In genomic region chr17:40915199-40915661, GRCh38 we compare ENCODE assay signal across 11 cellular contexts. TPM values are rescaled to one million over a fixed set of nuclear protein-coding genes. Genes with fewer than 3 reads are reported as not detected.
DNase-seq lines count a peak whose midpoint lies in the region; ATAC-seq, FAIRE-seq and TF ChIP-seq lines count a peak whose summit lies in the region.
"Had no signal": no experiment of that assay in that cellular context is flagged by ENCODE, and none has a peak within 500 bp of the region (broad histone marks: within the 10 kb centered on the region; RNA-seq: fewer than 3 reads in every experiment).

No MANE protein-coding gene starts in this region.

- peak; percentile 66 to 77; a peak in 3 of 5 replicates for TF ChIP-seq EP300 in A549 (IDR thresholded peaks at IDR 0.05)

- H3K27me3 Mint-ChIP-seq in endothelial cell (ENCODE audit: unreplicated experiment) = peaks cover 3% of the 10 kb centered on the region

- H3K4me1 ChIP-seq in A549 = peaks cover 30% of the 10 kb centered on the region

- H3K27ac Mint-ChIP-seq in endothelial cell (ENCODE audit: unreplicated experiment) = no peak overlapping the region

- no peaks in the 10 kb centered on the region for H3K9me3 ChIP-seq in A549

- CTCF ChIA-PET in A549 (lab: Yijun Ruan, JAX) = interaction anchor here (0.7 to 13.1 kb wide), 13 partner anchors 9 to 752 kb away, joined by 3 to 246 read pairs (median 5); no protein-coding TSS in a partner anchor

- TF ChIP-seq CTCF in A549 (IDR thresholded peaks at IDR 0.05) (no peak), fibroblast of villous mesenchyme (IDR thresholded peaks at IDR 0.05; ENCODE audit: insufficient read depth, low read depth, low read length) (no peak), endothelial cell (IDR thresholded peaks at IDR 0.05; ENCODE audit: unreplicated experiment) (no peak)

- H3K27ac ChIP-seq in A549 = peak overlapping the region; percentile 57 to 58; a peak in 5 of 6 replicates
- H3K27ac ChIP-seq: parathyroid adenoma had no signal

- H3K4me3 ChIP-seq in A549 (no peak overlapping the region), fibroblast of villous mesenchyme (ENCODE audit: low read depth, low read length) (no peak overlapping the region)

- TF ChIP-seq POLR2A in A549 (IDR thresholded peaks at IDR 0.05; ENCODE audit: low read length) = no peak

- H3K4me1 Mint-ChIP-seq in endothelial cell (ENCODE audit: unreplicated experiment) = peaks cover 9% of the 10 kb centered on the region

- peak overlapping the region; percentile 61 for H3K4me2 ChIP-seq in A549

- peak in 1 of 2 experiments; percentile 30; a peak in 1 of 5 replicates for TF ChIP-seq RAD21 in A549 (conservative IDR thresholded peaks at IDR 0.05 in 1 of 2, IDR thresholded peaks at IDR 0.05 in 1 of 2)

- H3K4me3 Mint-ChIP-seq in endothelial cell (ENCODE audit: unreplicated experiment) = no peak overlapping the region

- POLR2A ChIA-PET in A549 (lab: Yijun Ruan, JAX) = interaction anchor here (1.2 kb wide), 1 partner anchor 634 kb away, joined by 6 read pairs; no protein-coding TSS in a partner anchor

- 2% methylated on average over 3 of the region's 3 CpGs for WGBS in A549 (ENCODE audit: missing lambda C conversion rate)

- peak; percentile 97 for FAIRE-seq in A549 (lab: Jason Lieb, UNC)

- H3K9me3 Mint-ChIP-seq in endothelial cell (ENCODE audit: unreplicated experiment) = no peaks in the 10 kb centered on the region

- ATAC-seq in A549 (peak; percentile 90 to 97), GM19395 (IDR thresholded peaks at IDR 0.05; ENCODE audit: unreplicated experiment) (peak; percentile 71), HG03439 (IDR thresholded peaks at IDR 0.05; ENCODE audit: unreplicated experiment) (no peak)

- no peaks in the 10 kb centered on the region for H3K36me3 Mint-ChIP-seq in endothelial cell (ENCODE audit: low read depth, unreplicated experiment)

- DNase-seq in A549 (ENCODE audit: low read depth in 1 of 2, low spot score in 1 of 2) = peak; percentile 90 to 94
- peak; percentile 97 for DNase-seq in RKO (ENCODE audit: low spot score)
- peak; percentile 80 for DNase-seq in fibroblast of villous mesenchyme (ENCODE audit: low read depth)
- no peak for DNase-seq in endothelial cell (ENCODE audit: low spot score)
- DNase-seq in HuH-7 (ENCODE audit: low spot score) = no peak
- no peak for DNase-seq in ureter (ENCODE audit: low spot score)
- DNase-seq: DND-41, NCI-H187 had no signal

TF ChIP-seq in A549, 52 proteins besides CTCF, POLR2A, EP300 and RAD21 (continues in another document):
- TF ChIP-seq NPAS2 (CRISPR knock-in tag; IDR thresholded peaks at IDR 0.05; ENCODE audit: borderline replicate concordance) = no peak
- TF ChIP-seq, protein P1, sequence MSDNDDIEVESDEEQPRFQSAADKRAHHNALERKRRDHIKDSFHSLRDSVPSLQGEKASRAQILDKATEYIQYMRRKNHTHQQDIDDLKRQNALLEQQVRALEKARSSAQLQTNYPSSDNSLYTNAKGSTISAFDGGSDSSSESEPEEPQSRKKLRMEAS (IDR thresholded peaks at IDR 0.05) = no peak; the same call in 1 of the 2 replicates
- TF ChIP-seq, protein P2, sequence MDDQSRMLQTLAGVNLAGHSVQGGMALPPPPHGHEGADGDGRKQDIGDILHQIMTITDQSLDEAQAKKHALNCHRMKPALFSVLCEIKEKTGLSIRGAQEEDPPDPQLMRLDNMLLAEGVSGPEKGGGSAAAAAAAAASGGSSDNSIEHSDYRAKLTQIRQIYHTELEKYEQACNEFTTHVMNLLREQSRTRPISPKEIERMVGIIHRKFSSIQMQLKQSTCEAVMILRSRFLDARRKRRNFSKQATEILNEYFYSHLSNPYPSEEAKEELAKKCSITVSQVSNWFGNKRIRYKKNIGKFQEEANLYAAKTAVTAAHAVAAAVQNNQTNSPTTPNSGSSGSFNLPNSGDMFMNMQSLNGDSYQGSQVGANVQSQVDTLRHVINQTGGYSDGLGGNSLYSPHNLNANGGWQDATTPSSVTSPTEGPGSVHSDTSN (IDR thresholded peaks at IDR 0.05) = no peak
- no peak for TF ChIP-seq RNF2 (IDR thresholded peaks at IDR 0.05; ENCODE audit: borderline replicate concordance, low read depth)
- no peak for TF ChIP-seq ZNF302 (CRISPR knock-in tag; IDR thresholded peaks at IDR 0.05)
- TF ChIP-seq ZC3H11A (IDR thresholded peaks at IDR 0.05) = no peak
- no peak for TF ChIP-seq HOXB13 (CRISPR knock-in tag; IDR thresholded peaks at IDR 0.05; ENCODE audit: low read depth)
- no peak for TF ChIP-seq TFCP2L1 (CRISPR knock-in tag; IDR thresholded peaks at IDR 0.05)
- no peak for TF ChIP-seq ATOH8 (CRISPR knock-in tag; IDR thresholded peaks at IDR 0.05; ENCODE audit: low read depth)
- TF ChIP-seq CHD4 (IDR thresholded peaks at IDR 0.05; ENCODE audit: borderline replicate concordance) = no peak
- no peak for TF ChIP-seq ELK1 (IDR thresholded peaks at IDR 0.05; ENCODE audit: low read depth, low read length)
- no peak for TF ChIP-seq KDM5A (IDR thresholded peaks at IDR 0.05)
- TF ChIP-seq FOXS1 (CRISPR knock-in tag; IDR thresholded peaks at IDR 0.05) = no peak
- TF ChIP-seq BCL3 (IDR thresholded peaks at IDR 0.05) = peak; percentile 61; the same call in 1 of the 3 replicates
- no peak for TF ChIP-seq BHLHE40 (IDR thresholded peaks at IDR 0.05; ENCODE audit: low read depth, low read length)
- no peak for TF ChIP-seq POLR2AphosphoS2 (conservative IDR thresholded peaks at IDR 0.05; ENCODE audit: low read length)
- TF ChIP-seq RFX5 (IDR thresholded peaks at IDR 0.05) = no peak
- peak; percentile 97 for TF ChIP-seq JUNB (IDR thresholded peaks at IDR 0.05)
- no peak for TF ChIP-seq RCOR1 (IDR thresholded peaks at IDR 0.05; ENCODE audit: low read depth, low read length)
- no peak for TF ChIP-seq CHD2 (IDR thresholded peaks at IDR 0.05; ENCODE audit: low read length, partially characterized antibody)
- no peak for TF ChIP-seq CBX8 (IDR thresholded peaks at IDR 0.05)
- TF ChIP-seq SREBF2 (IDR thresholded peaks at IDR 0.05) = no peak

RNA-seq across cellular contexts. Expression of gene KRT23, which starts 22.2 kb away (rescaled TPM):
- polyA plus RNA-seq in A549 (2011; rRNA removed) = not detected in 2 replicates
- not detected in 2 replicates for polyA plus RNA-seq in A549 (2012; cell fraction: cytosol; rRNA removed)
- not detected in 2 replicates for polyA plus RNA-seq in A549 (2012; cell fraction: nucleus; rRNA removed)
- not detected in 3 replicates for polyA plus RNA-seq in A549 (2017; fragmentation: RNase III; extraction: RNeasy Plus Mini Kit Qiagen cat#74134 plus additional on column Dnase treatment)
- not detected in 2 replicates for polyA minus RNA-seq in A549 (2011; rRNA and poly(A)+ RNA removed)
- under 0.01 and 1.7 TPM in 2 replicates for total RNA-seq in fibroblast of villous mesenchyme
- not detected for total RNA-seq in endothelial cell (ENCODE audit: unreplicated experiment)
- 3.9 TPM for total RNA-seq in ureter

RNA-seq across cellular contexts. Expression of gene KRT20, which starts 30.2 kb away (rescaled TPM):
- polyA plus RNA-seq in A549 (2011; rRNA removed) (0.28 and 0.34 TPM in 2 replicates), A549 (2017; fragmentation: RNase III; extraction: RNeasy Plus Mini Kit Qiagen cat#74134 plus additional on column Dnase treatment) (not detected in 3 replicates)
- polyA plus RNA-seq in A549 (2012; cell fraction: cytosol; rRNA removed) = 0.01 TPM in 1 of 2 replicates, not detected in the other
- polyA plus RNA-seq in A549 (2012; cell fraction: nucleus; rRNA removed) = 0.04 and 0.06 TPM in 2 replicates
- not detected in 2 replicates for polyA minus RNA-seq in A549 (2011; rRNA and poly(A)+ RNA removed)
- total RNA-seq in fibroblast of villous mesenchyme (not detected in 2 replicates), endothelial cell (ENCODE audit: unreplicated experiment) (not detected), ureter (4.7 TPM)

RNA-seq across cellular contexts. Expression of gene KRT12, which starts 48.2 kb away (rescaled TPM):
- polyA plus RNA-seq in A549 (2011; rRNA removed) (not detected in 2 replicates), A549 (2017; fragmentation: RNase III; extraction: RNeasy Plus Mini Kit Qiagen cat#74134 plus additional on column Dnase treatment) (not detected in 3 replicates)
- not detected in 2 replicates for polyA plus RNA-seq in A549 (2012; cell fraction: cytosol; rRNA removed)
- polyA plus RNA-seq in A549 (2012; cell fraction: nucleus; rRNA removed) = not detected in 2 replicates
- not detected in 2 replicates for polyA minus RNA-seq in A549 (2011; rRNA and poly(A)+ RNA removed)
- total RNA-seq in fibroblast of villous mesenchyme (not detected in 2 replicates), endothelial cell (ENCODE audit: unreplicated experiment) (not detected), ureter (not detected)

RNA-seq across cellular contexts. Expression of gene KRT39, which starts 51.5 kb away (rescaled TPM):
- polyA plus RNA-seq in A549 (2011; rRNA removed) = not detected in 2 replicates
- polyA plus RNA-seq in A549 (2012; cell fraction: cytosol; rRNA removed) = not detected in 2 replicates
- not detected in 2 replicates for polyA plus RNA-seq in A549 (2012; cell fraction: nucleus; rRNA removed)
- polyA plus RNA-seq in A549 (2017; fragmentation: RNase III; extraction: RNeasy Plus Mini Kit Qiagen cat#74134 plus additional on column Dnase treatment) = not detected in 3 replicates
- not detected in 2 replicates for polyA minus RNA-seq in A549 (2011; rRNA and poly(A)+ RNA removed)
- not detected in 2 replicates for total RNA-seq in fibroblast of villous mesenchyme
- total RNA-seq in endothelial cell (ENCODE audit: unreplicated experiment) = 0.15 TPM
- total RNA-seq in ureter = not detected

Comparison
In these comparisons a context has a peak if more than half of its experiments do, and no peak if none do; other contexts are left out.
1. DNase-seq: peak in A549 (2 of 2), RKO (single experiment) and fibroblast of villous mesenchyme (single experiment); none in endothelial cell (single experiment), HuH-7 (single experiment) and ureter (single experiment).